In the genomic region with DNA sequence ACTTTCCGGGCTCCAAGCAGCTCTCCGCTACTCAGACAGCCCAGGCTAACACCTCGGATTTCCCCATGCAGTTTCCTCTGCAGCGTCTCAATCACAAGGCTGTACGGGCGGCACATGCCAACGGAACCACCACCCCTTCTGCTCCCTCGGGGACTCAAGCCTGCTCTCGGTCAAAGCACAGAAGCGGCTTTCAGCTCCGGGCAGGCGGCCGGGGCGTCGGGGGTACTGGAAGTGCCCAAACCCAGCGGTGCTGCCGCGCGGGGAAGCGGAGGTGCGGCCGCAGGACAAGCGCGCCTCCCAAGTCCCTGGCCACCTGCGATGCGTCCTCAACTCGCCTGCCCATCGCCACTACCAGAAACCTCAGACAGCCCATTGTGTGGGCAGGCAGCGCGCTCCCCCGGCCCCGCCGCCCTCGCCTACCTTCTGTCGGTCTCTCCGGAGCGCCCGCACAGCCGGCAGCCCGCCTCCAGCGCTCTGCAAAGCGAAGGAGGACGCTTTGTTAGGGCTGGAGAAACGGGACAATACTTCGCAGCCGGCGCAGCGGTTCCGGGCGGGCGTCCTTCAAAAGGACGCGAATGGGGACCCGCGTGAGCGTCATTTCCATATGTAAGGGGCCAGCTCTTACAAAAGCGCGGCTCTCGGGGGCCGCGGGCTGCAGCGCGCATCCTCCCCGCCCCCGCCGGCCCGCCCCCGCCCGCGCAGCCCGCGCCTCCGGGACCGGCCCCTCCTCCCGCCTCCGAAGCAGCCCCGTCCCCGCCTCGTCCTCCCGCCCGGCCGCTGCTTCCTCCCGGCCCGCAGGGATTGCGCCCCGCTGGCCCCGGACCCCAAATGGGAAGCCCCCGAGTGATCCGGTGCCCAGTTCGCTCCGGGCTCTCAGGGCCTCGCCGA, we compare ENCODE assay signal across 8 cellular contexts.
DNase-seq lines count a peak whose midpoint lies in the region; ATAC-seq and TF ChIP-seq lines count a peak whose summit lies in the region.

No MANE protein-coding gene starts in this region.

- H2AFZ ChIP-seq in DND-41 (ENCODE audit: low read depth, low read length): peak overlapping the region; percentile 91

- DNase-seq in DND-41 (peak; percentile 69), KG1 (lab: John Stamatoyannopoulos, UW) (peak; percentile 49), SW480 (ENCODE audit: low spot score) (peak; percentile 61), anterior cingulate cortex (lab: John Stamatoyannopoulos, UW) (peak in 51 of 58 donors; percentile 29 to 80 (median 59)), hippocampal formation (lab: John Stamatoyannopoulos, UW) (peak; percentile 58 to 72), retinal pigment epithelial cell (ENCODE audit: low read depth) (no peak), NK-92 (lab: John Stamatoyannopoulos, UW; ENCODE audit: unreplicated experiment) (no peak)

- H3K4me2 ChIP-seq in DND-41 (ENCODE audit: insufficient read depth, low read length): peak overlapping the region; percentile 95

- TF ChIP-seq CTCF in DND-41 (IDR thresholded peaks at IDR 0.05; ENCODE audit: borderline replicate concordance, extremely low read depth, low read length, poor library complexity, severe bottlenecking) (no peak), retinal pigment epithelial cell (conservative IDR thresholded peaks at IDR 0.05; ENCODE audit: low read depth, low read length) (no peak)

- peaks cover 65% of the 10 kb centered on the region for H3K4me1 ChIP-seq in DND-41 (ENCODE audit: insufficient read depth, low read length)

- peak overlapping the region; percentile 78 for H3K27ac ChIP-seq in DND-41 (ENCODE audit: low read length)

- peaks cover 26% of the 10 kb centered on the region for H3K36me3 ChIP-seq in DND-41 (ENCODE audit: insufficient read depth, low read length)

- no peaks in the 10 kb centered on the region for H3K9me3 ChIP-seq in DND-41 (ENCODE audit: insufficient read depth, low read length, severe bottlenecking)

- peaks cover 36% of the 10 kb centered on the region for H4K20me1 ChIP-seq in DND-41 (ENCODE audit: insufficient read depth, low read length)

- H3K27me3 ChIP-seq in DND-41 (ENCODE audit: insufficient read depth, low read length, poor library complexity): no peaks in the 10 kb centered on the region

- ATAC-seq in DND-41 (ENCODE audit: insufficient read depth, low read depth) (peak; percentile 62), GM21717 (IDR thresholded peaks at IDR 0.05; ENCODE audit: unreplicated experiment) (peak; percentile 38)

- H3K4me3 ChIP-seq in DND-41 (ENCODE audit: low read depth in 1 of 2, low read length in 2 of 2) (peak overlapping the region; percentile 70 to 77), retinal pigment epithelial cell (ENCODE audit: low read length) (peak overlapping the region; percentile 68)

- peak overlapping the region; percentile 90 for H3K9ac ChIP-seq in DND-41 (ENCODE audit: low read depth, low read length)

- peaks cover 55% of the 10 kb centered on the region for H3K79me2 ChIP-seq in DND-41 (ENCODE audit: insufficient read depth, low read length)

Comparison
In these comparisons a context has a peak if more than half of its experiments do, and no peak if none do; other contexts are left out.
1. DNase-seq: peak in DND-41 (single experiment), KG1 (single experiment), SW480 (single experiment), anterior cingulate cortex (51 of 58) and hippocampal formation (2 of 2); none in retinal pigment epithelial cell (single experiment) and NK-92 (single experiment).